1 cellular context compared by ENCODE assay signal in the genomic region with DNA sequence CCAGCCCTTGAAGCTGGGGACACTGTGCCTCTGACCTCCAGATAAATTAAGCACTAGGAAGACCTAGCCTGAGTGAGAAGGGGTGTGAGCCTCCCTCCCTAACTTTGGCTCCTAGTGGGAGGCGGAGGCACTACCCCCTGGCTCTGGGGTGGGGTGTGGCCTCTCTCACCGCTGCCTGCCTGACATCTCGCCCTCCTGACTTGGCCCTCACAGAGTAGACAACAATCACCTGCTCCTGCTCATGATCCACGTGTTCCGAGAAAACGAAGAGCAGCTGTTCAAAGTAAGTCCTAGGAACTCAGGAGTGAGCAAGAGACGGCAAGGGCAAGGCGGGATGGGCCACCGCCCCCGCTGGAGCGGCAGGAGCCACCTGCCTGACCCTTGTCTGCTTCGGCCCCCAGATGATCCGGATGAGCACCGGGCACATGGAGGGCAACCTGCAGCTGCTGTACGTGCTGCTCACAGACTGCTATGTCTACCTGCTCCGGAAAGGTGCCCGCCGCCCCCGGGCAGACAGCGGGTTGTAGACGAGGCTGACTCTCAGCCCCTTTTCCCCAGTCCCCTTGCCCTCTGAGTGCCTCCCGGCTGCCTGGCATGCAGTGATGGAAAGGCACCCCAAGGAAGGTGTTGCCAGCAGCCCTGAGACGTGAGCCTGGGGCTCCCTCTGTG.
A peak's percentile ranks its signal among the peaks of the same experiment; 100 is the strongest.
TF ChIP-seq lines count a peak whose summit lies in the region.

No MANE protein-coding gene starts in this region.

TF ChIP-seq in HepG2, 621 proteins besides CTCF, POLR2A, EP300 and RAD21:
- TF ChIP-seq, protein P1, sequence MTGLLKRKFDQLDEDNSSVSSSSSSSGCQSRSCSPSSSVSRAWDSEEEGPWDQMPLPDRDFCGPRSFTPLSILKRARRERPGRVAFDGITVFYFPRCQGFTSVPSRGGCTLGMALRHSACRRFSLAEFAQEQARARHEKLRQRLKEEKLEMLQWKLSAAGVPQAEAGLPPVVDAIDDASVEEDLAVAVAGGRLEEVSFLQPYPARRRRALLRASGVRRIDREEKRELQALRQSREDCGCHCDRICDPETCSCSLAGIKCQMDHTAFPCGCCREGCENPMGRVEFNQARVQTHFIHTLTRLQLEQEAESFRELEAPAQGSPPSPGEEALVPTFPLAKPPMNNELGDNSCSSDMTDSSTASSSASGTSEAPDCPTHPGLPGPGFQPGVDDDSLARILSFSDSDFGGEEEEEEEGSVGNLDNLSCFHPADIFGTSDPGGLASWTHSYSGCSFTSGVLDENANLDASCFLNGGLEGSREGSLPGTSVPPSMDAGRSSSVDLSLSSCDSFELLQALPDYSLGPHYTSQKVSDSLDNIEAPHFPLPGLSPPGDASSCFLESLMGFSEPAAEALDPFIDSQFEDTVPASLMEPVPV (CRISPR knock-in tag; IDR thresholded peaks at IDR 0.05) = no peak
- peak; percentile 10 for TF ChIP-seq AGO2 (optimal IDR thresholded peaks at IDR 0.05; ENCODE audit: low read depth, low read length)
- TF ChIP-seq ARID2 (CRISPR knock-in tag; IDR thresholded peaks at IDR 0.05; ENCODE audit: borderline replicate concordance) = no peak
